3 cellular contexts compared by ENCODE assay signal in the genomic region with DNA sequence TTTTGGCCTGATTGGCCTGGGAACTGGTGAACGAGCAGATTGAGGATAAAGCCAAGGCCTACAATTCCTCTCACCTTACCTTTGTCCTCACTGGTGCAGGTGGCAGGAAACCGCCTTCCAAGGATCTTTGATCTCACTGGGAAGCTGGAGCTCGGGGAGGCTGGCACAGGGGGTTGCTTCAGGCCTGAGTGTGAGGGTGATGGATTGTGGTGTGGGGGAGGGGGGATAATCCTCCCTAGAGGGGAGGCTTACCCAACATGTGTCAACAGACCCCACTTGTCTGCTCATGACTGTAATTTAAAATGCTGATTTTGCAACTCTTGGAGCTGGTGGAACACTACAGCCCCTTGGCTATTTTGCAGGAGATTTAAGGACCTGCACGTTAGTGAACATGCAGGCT.
A peak's percentile ranks its signal among the peaks of the same experiment; 100 is the strongest.
TF ChIP-seq lines count a peak whose summit lies in the region.

No MANE protein-coding gene starts in this region.

TF ChIP-seq in A549, 52 proteins besides CTCF, POLR2A, EP300 and RAD21:
- peak; percentile 72 for TF ChIP-seq MAFK (IDR thresholded peaks at IDR 0.05; ENCODE audit: partially characterized antibody)
- no peak for TF ChIP-seq TP53 (CRISPR knock-in tag; IDR thresholded peaks at IDR 0.05)

TF ChIP-seq in IMR-90, 13 proteins besides CTCF, POLR2A, EP300 and RAD21:
- peak; percentile 44; the same call in 1 of the 2 replicates for TF ChIP-seq MAFK (IDR thresholded peaks at IDR 0.05; ENCODE audit: low read depth, low read length)
- no peak for TF ChIP-seq MAZ (IDR thresholded peaks at IDR 0.05; ENCODE audit: borderline replicate concordance, low read depth, low read length)

TF ChIP-seq in K562, 482 proteins besides CTCF, POLR2A, EP300 and RAD21:
- TF ChIP-seq C11orf30 (IDR thresholded peaks at IDR 0.05; ENCODE audit: low read depth) (peak; percentile 71), ZNF165 (CRISPR knock-in tag; IDR thresholded peaks at IDR 0.05; ENCODE audit: borderline replicate concordance) (no peak), FUS (optimal IDR thresholded peaks at IDR 0.05; ENCODE audit: low read depth, low read length) (no peak), CBFB (CRISPR knock-in tag; IDR thresholded peaks at IDR 0.05) (no peak), ETV1 (tag; conservative IDR thresholded peaks at IDR 0.05; ENCODE audit: low read depth) (no peak), THRAP3 (IDR thresholded peaks at IDR 0.05; ENCODE audit: borderline replicate concordance) (no peak), MAFG (tag; conservative IDR thresholded peaks at IDR 0.05) (peak; percentile 55; the same call in 1 of the 2 replicates), MAFK (IDR thresholded peaks at IDR 0.05; ENCODE audit: low read length) (peak; percentile 18; the same call in 1 of the 2 replicates), ZNF316 (IDR thresholded peaks at IDR 0.05) (peak; percentile 67), ZNF589 (CRISPR knock-in tag; IDR thresholded peaks at IDR 0.05; ENCODE audit: low read depth) (no peak), NR3C1 (CRISPR knock-in tag; IDR thresholded peaks at IDR 0.05) (no peak), ZNF583 (CRISPR knock-in tag; IDR thresholded peaks at IDR 0.05) (no peak), AFF1 (IDR thresholded peaks at IDR 0.05; ENCODE audit: low read depth in 1 of 2, partially characterized antibody in 2 of 2) (no peak)
- TF ChIP-seq, protein P1, sequence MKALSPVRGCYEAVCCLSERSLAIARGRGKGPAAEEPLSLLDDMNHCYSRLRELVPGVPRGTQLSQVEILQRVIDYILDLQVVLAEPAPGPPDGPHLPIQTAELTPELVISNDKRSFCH (CRISPR knock-in tag; IDR thresholded peaks at IDR 0.05) = no peak
- TF ChIP-seq, protein P1 (tag; IDR thresholded peaks at IDR 0.05) = no peak
- TF ChIP-seq, protein P2, sequence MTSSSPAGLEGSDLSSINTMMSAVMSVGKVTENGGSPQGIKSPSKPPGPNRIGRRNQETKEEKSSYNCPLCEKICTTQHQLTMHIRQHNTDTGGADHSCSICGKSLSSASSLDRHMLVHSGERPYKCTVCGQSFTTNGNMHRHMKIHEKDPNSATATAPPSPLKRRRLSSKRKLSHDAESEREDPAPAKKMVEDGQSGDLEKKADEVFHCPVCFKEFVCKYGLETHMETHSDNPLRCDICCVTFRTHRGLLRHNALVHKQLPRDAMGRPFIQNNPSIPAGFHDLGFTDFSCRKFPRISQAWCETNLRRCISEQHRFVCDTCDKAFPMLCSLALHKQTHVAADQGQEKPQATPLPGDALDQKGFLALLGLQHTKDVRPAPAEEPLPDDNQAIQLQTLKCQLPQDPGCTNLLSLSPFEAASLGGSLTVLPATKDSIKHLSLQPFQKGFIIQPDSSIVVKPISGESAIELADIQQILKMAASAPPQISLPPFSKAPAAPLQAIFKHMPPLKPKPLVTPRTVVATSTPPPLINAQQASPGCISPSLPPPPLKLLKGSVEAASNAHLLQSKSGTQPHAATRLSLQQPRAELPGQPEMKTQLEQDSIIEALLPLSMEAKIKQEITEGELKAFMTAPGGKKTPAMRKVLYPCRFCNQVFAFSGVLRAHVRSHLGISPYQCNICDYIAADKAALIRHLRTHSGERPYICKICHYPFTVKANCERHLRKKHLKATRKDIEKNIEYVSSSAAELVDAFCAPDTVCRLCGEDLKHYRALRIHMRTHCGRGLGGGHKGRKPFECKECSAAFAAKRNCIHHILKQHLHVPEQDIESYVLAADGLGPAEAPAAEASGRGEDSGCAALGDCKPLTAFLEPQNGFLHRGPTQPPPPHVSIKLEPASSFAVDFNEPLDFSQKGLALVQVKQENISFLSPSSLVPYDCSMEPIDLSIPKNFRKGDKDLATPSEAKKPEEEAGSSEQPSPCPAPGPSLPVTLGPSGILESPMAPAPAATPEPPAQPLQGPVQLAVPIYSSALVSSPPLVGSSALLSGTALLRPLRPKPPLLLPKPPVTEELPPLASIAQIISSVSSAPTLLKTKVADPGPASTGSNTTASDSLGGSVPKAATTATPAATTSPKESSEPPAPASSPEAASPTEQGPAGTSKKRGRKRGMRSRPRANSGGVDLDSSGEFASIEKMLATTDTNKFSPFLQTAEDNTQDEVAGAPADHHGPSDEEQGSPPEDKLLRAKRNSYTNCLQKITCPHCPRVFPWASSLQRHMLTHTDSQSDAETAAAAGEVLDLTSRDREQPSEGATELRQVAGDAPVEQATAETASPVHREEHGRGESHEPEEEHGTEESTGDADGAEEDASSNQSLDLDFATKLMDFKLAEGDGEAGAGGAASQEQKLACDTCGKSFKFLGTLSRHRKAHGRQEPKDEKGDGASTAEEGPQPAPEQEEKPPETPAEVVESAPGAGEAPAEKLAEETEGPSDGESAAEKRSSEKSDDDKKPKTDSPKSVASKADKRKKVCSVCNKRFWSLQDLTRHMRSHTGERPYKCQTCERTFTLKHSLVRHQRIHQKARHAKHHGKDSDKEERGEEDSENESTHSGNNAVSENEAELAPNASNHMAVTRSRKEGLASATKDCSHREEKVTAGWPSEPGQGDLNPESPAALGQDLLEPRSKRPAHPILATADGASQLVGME (CRISPR knock-in tag; IDR thresholded peaks at IDR 0.05) = no peak
TF ChIP-seq in K562: peak in this region for 4.
